ENCODE assay signal across 8 cellular contexts in genomic region chr6:13487122-13488014, GRCh38. TPM values are rescaled to one million over a fixed set of nuclear protein-coding genes. Genes with fewer than 3 reads are reported as not detected.
DNase-seq lines count a peak whose midpoint lies in the region; ATAC-seq and TF ChIP-seq lines count a peak whose summit lies in the region.

A gene with protein sequence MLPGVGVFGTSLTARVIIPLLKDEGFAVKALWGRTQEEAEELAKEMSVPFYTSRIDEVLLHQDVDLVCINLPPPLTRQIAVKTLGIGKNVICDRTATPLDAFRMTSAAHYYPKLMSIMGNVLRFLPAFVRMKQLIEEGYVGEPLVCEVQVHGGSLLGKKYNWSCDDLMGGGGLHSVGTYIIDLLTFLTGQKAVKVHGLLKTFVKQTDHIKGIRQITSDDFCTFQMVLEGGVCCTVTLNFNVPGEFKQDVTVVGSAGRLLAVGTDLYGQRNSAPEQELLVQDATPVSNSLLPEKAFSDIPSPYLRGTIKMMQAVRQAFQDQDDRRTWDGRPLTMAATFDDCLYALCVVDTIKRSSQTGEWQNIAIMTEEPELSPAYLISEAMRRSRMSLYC (minus strand): TSS chr6:13487600. CDS start chr6:13486890, 710 bp downstream.

- H3K36me3 ChIP-seq in heart right ventricle: peaks cover 0 to 12% (median 0%) of the 10 kb centered on the region in 9 donors
- H3K36me3 ChIP-seq in upper lobe of right lung: no peaks in the 10 kb centered on the region

- no peak for TF ChIP-seq CTCF in GM12865 (IDR thresholded peaks at IDR 0.05; ENCODE audit: insufficient read depth, low read depth, low read length, missing control alignments)
- peak in 4 of 9 donors; percentile 20 to 40 (median 32) for TF ChIP-seq CTCF in heart right ventricle (IDR thresholded peaks at IDR 0.05)
- TF ChIP-seq CTCF in upper lobe of right lung (IDR thresholded peaks at IDR 0.05): peak; percentile 21

- ATAC-seq in HG02610 (IDR thresholded peaks at IDR 0.05; ENCODE audit: unreplicated experiment) (peak; percentile 78), heart right ventricle (peak; percentile 83 to 94 (median 86)), upper lobe of right lung (peak; percentile 94)

- H3K4me3 ChIP-seq in GM12865 (ENCODE audit: low read depth, low read length) (peak within 1 kb of the TSS; percentile 97), heart right ventricle (peak within 1 kb of the TSS; percentile 69 to 98 (median 90)), upper lobe of right lung (peak within 1 kb of the TSS; percentile 82)

- intact Hi-C loops in heart right ventricle (cut with DNase I): loop anchor here in 8 of 10 donors (2.0 to 10.0 kb wide), 14 partner anchors 39 to 151 kb away; partner anchors contain the start of gene SIRT5 (in 6 of the 8)
- intact Hi-C loops in posterior vena cava (cut with DNase I): no loop called here
- intact Hi-C loops in upper lobe of right lung (cut with DNase I): no loop called here

- H3K9me3 ChIP-seq in heart right ventricle (no peaks in the 10 kb centered on the region), upper lobe of right lung (no peaks in the 10 kb centered on the region)

- H3K27me3 ChIP-seq in heart right ventricle (no peaks in the 10 kb centered on the region), upper lobe of right lung (no peaks in the 10 kb centered on the region)

- peak; percentile 92 for DNase-seq in GM12865 (ENCODE audit: low read depth)
- DNase-seq in NCI-H1092 treated with DMSO at 0.1 percent for 48 hours (lab: John Stamatoyannopoulos, UW): peak; percentile 22
- peak; percentile 65 to 83 for DNase-seq in SW 1271 (lab: John Stamatoyannopoulos, UW)
- DNase-seq in amniotic epithelial cell (ENCODE audit: low read depth): peak; percentile 80
- peak; percentile 90 to 92 for DNase-seq in heart right ventricle
- DNase-seq in posterior vena cava (ENCODE audit: low spot score): peak; percentile 96
- DNase-seq in upper lobe of right lung: peak; percentile 95

- H3K4me1 ChIP-seq in heart right ventricle (peaks cover 3 to 46% (median 39%) of the 10 kb centered on the region in 9 donors), upper lobe of right lung (peaks cover 9% of the 10 kb centered on the region)

- 0% methylated on average over 71 to 109 of the region's 109 CpGs for WGBS in heart right ventricle, 2 donors

- H3K27ac ChIP-seq in heart right ventricle: peak within 1 kb of the TSS; percentile 91 to 98 (median 94)
- peak within 1 kb of the TSS; percentile 85 for H3K27ac ChIP-seq in upper lobe of right lung

RNA-seq across cellular contexts. Expression of the gene that starts here (rescaled TPM):
- total RNA-seq in heart right ventricle: 10 to 100 TPM; 26.5 to 96.5 (median 41.0) TPM
- 10 to 100 TPM; 13.8 to 18.2 TPM for polyA plus RNA-seq in heart right ventricle
- 10 to 100 TPM; 16.8 to 20.4 TPM for total RNA-seq in posterior vena cava
- 33.7 TPM for total RNA-seq in upper lobe of right lung

Comparison
In these comparisons a context has a peak if more than half of its experiments do, and no peak if none do; other contexts are left out.
1. Peak in every context shown above with its lines: DNase-seq, ATAC-seq, H3K4me3 ChIP-seq and H3K27ac ChIP-seq.
2. DNase-seq: peak in every context shown above with its lines; median percentile 96 in posterior vena cava; 95 in upper lobe of right lung; 92 in GM12865; 91 in heart right ventricle; 80 in amniotic epithelial cell; 74 in SW 1271; 22 in NCI-H1092 treated with DMSO at 0.1 percent for 48 hours.
3. intact Hi-C loops: an anchor here in heart right ventricle (2.0 to 10.0 kb wide); none called in posterior vena cava and upper lobe of right lung.